22 cellular contexts compared by ENCODE assay signal in genomic region chr17:72385482-72385881, GRCh38.
"Had no signal": no experiment of that assay in that cellular context is flagged by ENCODE, and none has a peak within 500 bp of the region (broad histone marks: within the 10 kb centered on the region; RNA-seq: fewer than 3 reads in every experiment).

No MANE protein-coding gene starts in this region.

- H3K4me2 ChIP-seq: neural progenitor cell had no signal

- H3K36me3 ChIP-seq: gastroesophageal sphincter, left lung, neural progenitor cell, transverse colon, vagina had no signal

- ATAC-seq: activated naive CD8-positive, alpha-beta T cell treated with anti-CD3 and anti-CD28 coated beads, Interleukin-2, amount 50 U/mL, for 24 hours; activated T-cell treated with anti-CD3 and anti-CD28 coated beads, Interleukin-2, amount 50 U/mL, for 72 hours; gastroesophageal sphincter; naive thymus-derived CD4-positive, alpha-beta T cell; stimulated activated naive B cell treated with anti-CD40 and anti-IgM and Interleukin-4, amounts not matched to agents 10 μg/mL and 1 μg/mL and 100 μg/mL, for 72 hours had no signal

- H3K4me3 ChIP-seq: coronary artery, gastroesophageal sphincter, left lung, lung, neural progenitor cell, transverse colon, vagina had no signal

- H3K27ac ChIP-seq: coronary artery, gastroesophageal sphincter, left lung, neural progenitor cell, transverse colon, vagina had no signal

- DNase-seq: activated CD4-positive, alpha-beta memory T cell treated with anti-CD3 and anti-CD28 coated beads for 36 hours; activated CD4-positive, alpha-beta T cell treated with anti-CD3 and anti-CD28 coated beads for 48 hours; activated effector memory CD4-positive, alpha-beta T cell treated with anti-CD3 and anti-CD28 coated beads, Interleukin-2, amount 50 U/mL, for 16 hours; activated naive CD4-positive, alpha-beta T cell treated with anti-CD3 and anti-CD28 coated beads, Interleukin-2, amount 50 U/mL, for 16 hours; activated naive CD8-positive, alpha-beta T cell treated with anti-CD3 and anti-CD28 coated beads, Interleukin-2, amount 50 U/mL, for 24 hours; activated T-cell treated with anti-CD3 and anti-CD28 coated beads, Interleukin-2, amount 50 U/mL, for 72 hours; cerebellar nuclear complex; endodermal cell; head of caudate nucleus; left lung; naive thymus-derived CD4-positive, alpha-beta T cell; retina; stimulated activated CD4-positive, alpha-beta T cell treated with anti-CD3 and anti-CD28 coated beads, Interleukin-2, amount 100 ng/mL, for 48 hours; stimulated activated CD8-positive, alpha-beta memory T cell treated with anti-CD3 and anti-CD28 coated beads, Interleukin-4, amount 100 ng/mL, for 48 hours; stimulated activated naive B cell treated with anti-CD40 and anti-IgM and Interleukin-4, amounts not matched to agents 10 μg/mL and 1 μg/mL and 100 μg/mL, for 72 hours; transverse colon had no signal

- FAIRE-seq: keratinocyte had no signal

- H2AFZ ChIP-seq: neural progenitor cell had no signal

- H3K27me3 ChIP-seq: left lung, neural progenitor cell, transverse colon, vagina had no signal

- H3K9ac ChIP-seq: neural progenitor cell had no signal

- H3K9me3 ChIP-seq: gastroesophageal sphincter, left lung, transverse colon, vagina had no signal

- H3K4me1 ChIP-seq: gastroesophageal sphincter, left lung, transverse colon had no signal
